In the genomic region with DNA sequence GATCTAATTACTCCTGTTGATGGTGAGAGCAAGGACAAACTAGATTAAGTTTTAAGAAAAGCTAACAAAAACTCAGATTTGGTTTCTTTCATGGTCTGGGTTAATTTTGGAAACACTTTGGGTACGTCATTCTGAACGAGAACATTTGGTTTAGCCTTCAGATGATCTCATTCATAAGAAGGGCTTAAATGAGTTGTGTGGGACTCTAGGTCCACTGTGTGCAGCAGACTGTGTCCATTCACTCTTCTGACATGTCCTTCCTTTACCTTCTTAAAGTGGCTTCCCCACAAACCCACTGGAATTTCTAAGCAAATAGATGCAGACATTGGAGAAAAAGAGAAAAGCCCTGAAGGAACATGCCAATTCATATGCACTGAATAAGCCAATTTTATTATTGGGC, we compare ENCODE assay signal across 19 cellular contexts.
DNase-seq lines count a peak whose midpoint lies in the region; ATAC-seq and TF ChIP-seq lines count a peak whose summit lies in the region.
"Had no signal": no experiment of that assay in that cellular context is flagged by ENCODE, and none has a peak within 500 bp of the region (broad histone marks: within the 10 kb centered on the region; RNA-seq: fewer than 3 reads in every experiment).

No MANE protein-coding gene starts in this region.

- no peaks in the 10 kb centered on the region for H3K36me3 Mint-ChIP-seq in activated T-helper 2 cell treated with anti-CD3 and anti-CD28 coated beads, Interferon-gamma antibody, Interleukin-2, Interleukin-4, amounts not matched to agents 10 μg/mL and 5 μg/mL and 100 μg/mL, durations not matched to agents 14 hours and 24 hours and 36 hours (ENCODE audit: low read depth)

- TF ChIP-seq CTCF in GM10266 (IDR thresholded peaks at IDR 0.05; ENCODE audit: control insufficient read depth, insufficient read depth, low read depth, missing control alignments), result no peak
- TF ChIP-seq CTCF in astrocyte of the spinal cord (IDR thresholded peaks at IDR 0.05; ENCODE audit: low read depth, low read length), result no peak

- no peak overlapping the region for H3K27ac Mint-ChIP-seq in activated T-helper 2 cell treated with anti-CD3 and anti-CD28 coated beads, Interferon-gamma antibody, Interleukin-2, Interleukin-4, amounts not matched to agents 10 μg/mL and 5 μg/mL and 100 μg/mL, durations not matched to agents 14 hours and 24 hours and 36 hours
- H3K27ac Mint-ChIP-seq: dendritic cell treated with granulocyte-macrophage colony-stimulating factor and Interleukin-4, amounts not matched to agents 40 ng/mL and 50 ng/mL, for 4 days had no signal

- H3K9me3 Mint-ChIP-seq in activated T-helper 2 cell treated with anti-CD3 and anti-CD28 coated beads, Interferon-gamma antibody, Interleukin-2, Interleukin-4, amounts not matched to agents 10 μg/mL and 5 μg/mL and 100 μg/mL, durations not matched to agents 14 hours and 24 hours and 36 hours, result no peaks in the 10 kb centered on the region
- H3K9me3 Mint-ChIP-seq: dendritic cell treated with granulocyte-macrophage colony-stimulating factor and Interleukin-4, amounts not matched to agents 40 ng/mL and 50 ng/mL, for 4 days had no signal

- in situ Hi-C loops in astrocyte of the spinal cord (cut with HindIII; ENCODE audit: low sequenced_read_pairs), result no loop called here

- intact Hi-C loops in activated T-helper 2 cell treated with anti-CD3 and anti-CD28 coated beads, Interferon-gamma antibody, Interleukin-2, Interleukin-4, amounts not matched to agents 10 μg/mL and 5 μg/mL and 100 μg/mL, durations not matched to agents 14 hours and 24 hours and 36 hours (cut with micrococcal nuclease), result no loop called here
- intact Hi-C loops in posterior vena cava (cut with DNase I), result loop anchor here in 1 of 2 donors (5.0 kb wide), 1 partner anchor 145 kb away; no protein-coding TSS in a partner anchor

- peaks cover 17% of the 10 kb centered on the region for H3K27me3 Mint-ChIP-seq in activated T-helper 2 cell treated with anti-CD3 and anti-CD28 coated beads, Interferon-gamma antibody, Interleukin-2, Interleukin-4, amounts not matched to agents 10 μg/mL and 5 μg/mL and 100 μg/mL, durations not matched to agents 14 hours and 24 hours and 36 hours (ENCODE audit: low read depth)

- H3K4me3 ChIP-seq in astrocyte of the spinal cord (ENCODE audit: low read depth, low read length), result no peak overlapping the region
- H3K4me3 ChIP-seq: BLaER1, prostate gland, testis had no signal

- H3K4me3 Mint-ChIP-seq in activated T-helper 2 cell treated with anti-CD3 and anti-CD28 coated beads, Interferon-gamma antibody, Interleukin-2, Interleukin-4, amounts not matched to agents 10 μg/mL and 5 μg/mL and 100 μg/mL, durations not matched to agents 14 hours and 24 hours and 36 hours (ENCODE audit: low read depth), result no peak overlapping the region
- H3K4me3 Mint-ChIP-seq: dendritic cell treated with granulocyte-macrophage colony-stimulating factor and Interleukin-4, amounts not matched to agents 40 ng/mL and 50 ng/mL, for 4 days had no signal

- peak; percentile 12 for DNase-seq in GM10266 (ENCODE audit: extremely low spot score)
- DNase-seq in astrocyte of the spinal cord (ENCODE audit: low read depth, low spot score), result peak; percentile 5
- no peak for DNase-seq in SKM-1 treated with dmso at 0.1 percent for 144 hours (lab: John Stamatoyannopoulos, UW; ENCODE audit: unreplicated experiment)
- no peak for DNase-seq in activated T-helper 2 cell treated with anti-CD3 and anti-CD28 coated beads, Interferon-gamma antibody, Interleukin-2, Interleukin-4, amounts not matched to agents 10 μg/mL and 5 μg/mL and 100 μg/mL, durations not matched to agents 14 hours and 24 hours and 36 hours (ENCODE audit: low spot score)
- DNase-seq in posterior vena cava (ENCODE audit: low spot score), result no peak
- DNase-seq: 8988T; activated CD4-positive, CD25-positive, alpha-beta regulatory T cell; activated CD8-positive, alpha-beta memory T cell treated with anti-CD3 and anti-CD28 coated beads for 24 hours; NCI-H2029; NCI-H524; small intestine; testis had no signal

- ATAC-seq in GM21529 (IDR thresholded peaks at IDR 0.05; ENCODE audit: unreplicated experiment) (peak; percentile 71), HG03442 (IDR thresholded peaks at IDR 0.05; ENCODE audit: unreplicated experiment) (peak; percentile 66), HG02970 (IDR thresholded peaks at IDR 0.05; ENCODE audit: low FRiP score, unreplicated experiment) (no peak)
- ATAC-seq: HCT116 had no signal

- no peaks in the 10 kb centered on the region for H3K4me1 Mint-ChIP-seq in activated T-helper 2 cell treated with anti-CD3 and anti-CD28 coated beads, Interferon-gamma antibody, Interleukin-2, Interleukin-4, amounts not matched to agents 10 μg/mL and 5 μg/mL and 100 μg/mL, durations not matched to agents 14 hours and 24 hours and 36 hours (ENCODE audit: low read depth)

Comparison
In these comparisons a context has a peak if more than half of its experiments do, and no peak if none do; other contexts are left out.
1. DNase-seq: peak in GM10266 (single experiment) and astrocyte of the spinal cord (single experiment); none in SKM-1 treated with dmso at 0.1 percent for 144 hours (single experiment), activated T-helper 2 cell treated with anti-CD3 and anti-CD28 coated beads, Interferon-gamma antibody, Interleukin-2, Interleukin-4, amounts not matched to agents 10 μg/mL and 5 μg/mL and 100 μg/mL, durations not matched to agents 14 hours and 24 hours and 36 hours (single experiment) and posterior vena cava (single experiment).